Comparison of ENCODE assay signal across 1 cellular context in the genomic region with DNA sequence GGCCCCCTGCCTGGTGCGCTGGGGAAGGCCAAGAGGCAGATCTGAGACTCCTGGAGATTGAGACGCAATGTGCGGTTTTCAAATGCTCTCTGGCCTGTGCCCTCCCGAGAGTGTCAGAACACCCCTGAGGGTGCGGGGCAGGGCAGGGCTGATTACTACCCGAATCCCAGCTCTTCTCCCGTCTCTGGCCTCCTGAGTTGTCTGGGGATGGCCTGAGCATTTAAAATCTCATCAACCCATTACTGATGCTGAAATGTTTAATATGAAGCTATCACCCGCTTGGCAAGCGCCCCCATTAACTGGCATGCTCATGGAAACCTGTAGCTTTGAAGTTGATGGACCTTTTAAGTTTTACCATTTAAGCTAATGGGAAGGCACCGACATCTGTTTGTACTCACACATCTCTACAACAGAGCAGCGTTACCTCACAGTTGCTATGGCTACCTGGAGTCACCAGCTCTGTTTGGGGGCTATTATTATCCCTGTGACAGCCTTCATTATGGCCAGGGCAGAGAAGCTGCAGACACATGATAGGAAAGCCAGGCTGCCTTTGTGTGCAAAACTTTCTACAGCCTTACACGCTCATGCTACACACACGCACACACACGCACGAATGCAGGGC.
TF ChIP-seq lines count a peak whose summit lies in the region.

No MANE protein-coding gene starts in this region.

TF ChIP-seq in GM23338, 12 proteins besides CTCF, POLR2A, EP300 and RAD21 (continued from another document):
- TF ChIP-seq, protein P1, sequence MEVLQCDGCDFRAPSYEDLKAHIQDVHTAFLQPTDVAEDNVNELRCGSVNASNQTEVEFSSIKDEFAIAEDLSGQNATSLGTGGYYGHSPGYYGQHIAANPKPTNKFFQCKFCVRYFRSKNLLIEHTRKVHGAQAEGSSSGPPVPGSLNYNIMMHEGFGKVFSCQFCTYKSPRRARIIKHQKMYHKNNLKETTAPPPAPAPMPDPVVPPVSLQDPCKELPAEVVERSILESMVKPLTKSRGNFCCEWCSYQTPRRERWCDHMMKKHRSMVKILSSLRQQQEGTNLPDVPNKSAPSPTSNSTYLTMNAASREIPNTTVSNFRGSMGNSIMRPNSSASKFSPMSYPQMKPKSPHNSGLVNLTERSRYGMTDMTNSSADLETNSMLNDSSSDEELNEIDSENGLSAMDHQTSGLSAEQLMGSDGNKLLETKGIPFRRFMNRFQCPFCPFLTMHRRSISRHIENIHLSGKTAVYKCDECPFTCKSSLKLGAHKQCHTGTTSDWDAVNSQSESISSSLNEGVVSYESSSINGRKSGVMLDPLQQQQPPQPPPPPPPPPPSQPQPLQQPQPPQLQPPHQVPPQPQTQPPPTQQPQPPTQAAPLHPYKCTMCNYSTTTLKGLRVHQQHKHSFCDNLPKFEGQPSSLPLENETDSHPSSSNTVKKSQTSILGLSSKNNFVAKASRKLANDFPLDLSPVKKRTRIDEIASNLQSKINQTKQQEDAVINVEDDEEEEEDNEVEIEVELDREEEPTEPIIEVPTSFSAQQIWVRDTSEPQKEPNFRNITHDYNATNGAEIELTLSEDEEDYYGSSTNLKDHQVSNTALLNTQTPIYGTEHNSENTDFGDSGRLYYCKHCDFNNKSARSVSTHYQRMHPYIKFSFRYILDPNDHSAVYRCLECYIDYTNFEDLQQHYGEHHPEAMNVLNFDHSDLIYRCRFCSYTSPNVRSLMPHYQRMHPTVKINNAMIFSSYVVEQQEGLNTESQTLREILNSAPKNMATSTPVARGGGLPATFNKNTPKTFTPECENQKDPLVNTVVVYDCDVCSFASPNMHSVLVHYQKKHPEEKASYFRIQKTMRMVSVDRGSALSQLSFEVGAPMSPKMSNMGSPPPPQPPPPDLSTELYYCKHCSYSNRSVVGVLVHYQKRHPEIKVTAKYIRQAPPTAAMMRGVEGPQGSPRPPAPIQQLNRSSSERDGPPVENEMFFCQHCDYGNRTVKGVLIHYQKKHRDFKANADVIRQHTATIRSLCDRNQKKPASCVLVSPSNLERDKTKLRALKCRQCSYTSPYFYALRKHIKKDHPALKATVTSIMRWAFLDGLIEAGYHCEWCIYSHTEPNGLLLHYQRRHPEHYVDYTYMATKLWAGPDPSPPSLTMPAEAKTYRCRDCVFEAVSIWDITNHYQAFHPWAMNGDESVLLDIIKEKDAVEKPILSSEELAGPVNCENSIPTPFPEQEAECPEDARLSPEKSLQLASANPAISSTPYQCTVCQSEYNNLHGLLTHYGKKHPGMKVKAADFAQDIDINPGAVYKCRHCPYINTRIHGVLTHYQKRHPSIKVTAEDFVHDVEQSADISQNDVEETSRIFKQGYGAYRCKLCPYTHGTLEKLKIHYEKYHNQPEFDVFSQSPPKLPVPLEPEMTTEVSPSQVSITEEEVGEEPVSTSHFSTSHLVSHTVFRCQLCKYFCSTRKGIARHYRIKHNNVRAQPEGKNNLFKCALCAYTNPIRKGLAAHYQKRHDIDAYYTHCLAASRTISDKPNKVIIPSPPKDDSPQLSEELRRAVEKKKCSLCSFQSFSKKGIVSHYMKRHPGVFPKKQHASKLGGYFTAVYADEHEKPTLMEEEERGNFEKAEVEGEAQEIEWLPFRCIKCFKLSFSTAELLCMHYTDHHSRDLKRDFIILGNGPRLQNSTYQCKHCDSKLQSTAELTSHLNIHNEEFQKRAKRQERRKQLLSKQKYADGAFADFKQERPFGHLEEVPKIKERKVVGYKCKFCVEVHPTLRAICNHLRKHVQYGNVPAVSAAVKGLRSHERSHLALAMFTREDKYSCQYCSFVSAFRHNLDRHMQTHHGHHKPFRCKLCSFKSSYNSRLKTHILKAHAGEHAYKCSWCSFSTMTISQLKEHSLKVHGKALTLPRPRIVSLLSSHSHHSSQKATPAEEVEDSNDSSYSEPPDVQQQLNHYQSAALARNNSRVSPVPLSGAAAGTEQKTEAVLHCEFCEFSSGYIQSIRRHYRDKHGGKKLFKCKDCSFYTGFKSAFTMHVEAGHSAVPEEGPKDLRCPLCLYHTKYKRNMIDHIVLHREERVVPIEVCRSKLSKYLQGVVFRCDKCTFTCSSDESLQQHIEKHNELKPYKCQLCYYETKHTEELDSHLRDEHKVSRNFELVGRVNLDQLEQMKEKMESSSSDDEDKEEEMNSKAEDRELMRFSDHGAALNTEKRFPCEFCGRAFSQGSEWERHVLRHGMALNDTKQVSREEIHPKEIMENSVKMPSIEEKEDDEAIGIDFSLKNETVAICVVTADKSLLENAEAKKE (CRISPR knock-in tag; IDR thresholded peaks at IDR 0.05): no peak
